ENCODE assay signal across 12 cellular contexts in the genomic region with DNA sequence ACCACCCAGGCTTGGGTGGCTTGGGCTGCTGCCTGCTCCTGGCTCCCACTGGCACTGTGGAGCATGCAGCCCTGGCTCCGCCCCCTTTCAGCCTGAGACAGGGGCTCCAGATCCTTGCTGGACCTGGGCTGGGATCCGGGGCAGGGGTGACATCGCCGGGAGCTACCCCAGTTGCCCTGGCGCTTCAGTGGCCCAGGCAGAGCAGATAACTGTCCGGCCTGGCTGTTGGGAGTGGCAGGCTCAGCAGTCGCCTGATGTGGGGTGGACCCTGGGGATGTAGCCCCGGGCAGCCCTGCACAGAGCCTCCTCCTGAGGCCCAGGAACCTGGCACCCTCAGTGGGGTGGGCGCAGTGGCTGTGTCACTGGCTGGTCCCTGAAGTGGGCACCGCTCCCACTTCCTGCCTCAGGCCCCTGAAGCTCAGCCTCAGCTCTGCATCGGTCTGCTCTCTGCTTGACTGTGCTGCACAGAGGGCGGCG. TPM values are rescaled to one million over a fixed set of nuclear protein-coding genes. Genes with fewer than 3 reads are reported as not detected.
DNase-seq lines count a peak whose midpoint lies in the region; ATAC-seq and TF ChIP-seq lines count a peak whose summit lies in the region.
"Had no signal": no experiment of that assay in that cellular context is flagged by ENCODE, and none has a peak within 500 bp of the region (broad histone marks: within the 10 kb centered on the region; RNA-seq: fewer than 3 reads in every experiment).

No MANE protein-coding gene starts in this region.

- intact Hi-C loops in Right ventricle myocardium inferior (cut with DNase I), result no loop called here
- intact Hi-C loops in dorsolateral prefrontal cortex (cut with DNase I), result no loop called here
- intact Hi-C loops in upper lobe of right lung (cut with DNase I), result no loop called here

- in situ Hi-C loops in ACHN (cut with HindIII; ENCODE audit: low pct_ligation_motif_present, low pct_unique_long_range_greater_than_20kb, low sequenced_read_pairs), result no loop called here

- H3K4me3 ChIP-seq in cardiac muscle cell (no peak overlapping the region), dorsolateral prefrontal cortex (peak overlapping the region in 1 of 59 donors; percentile 3), upper lobe of right lung (no peak overlapping the region)
- H3K4me3 ChIP-seq: GM23248, vagina had no signal

- no peaks in the 10 kb centered on the region for H3K36me3 ChIP-seq in cardiac muscle cell
- no peaks in the 10 kb centered on the region for H3K36me3 ChIP-seq in upper lobe of right lung
- H3K36me3 ChIP-seq: vagina had no signal

- no peak for ATAC-seq in Right ventricle myocardium inferior
- peak; percentile 31 for ATAC-seq in HG03045 (IDR thresholded peaks at IDR 0.05; ENCODE audit: unreplicated experiment)
- ATAC-seq in upper lobe of right lung, result peak; percentile 39
- ATAC-seq: left colon had no signal

- DNase-seq in cardiac muscle cell (ENCODE audit: low read depth in 1 of 2, low spot score in 1 of 2) (no peak), Right ventricle myocardium inferior (ENCODE audit: missing footprints) (no peak), dorsolateral prefrontal cortex (no peak), upper lobe of right lung (no peak), ACHN (no peak), NCI-H2107 treated with DMSO at 0.1 percent for 48 hours (lab: John Stamatoyannopoulos, UW; ENCODE audit: unreplicated experiment) (no peak), cerebellum (ENCODE audit: low spot score) (no peak)
- DNase-seq: GM23248, left colon, NCI-H2171 treated with DMSO at 0.1 percent for 48 hours had no signal

- H3K27ac ChIP-seq in cardiac muscle cell (peak overlapping the region; percentile 52), dorsolateral prefrontal cortex (peak overlapping the region in 38 of 59 donors; percentile 9 to 74 (median 54)), upper lobe of right lung (no peak overlapping the region)
- H3K27ac ChIP-seq: GM23248, vagina had no signal

- no peaks in the 10 kb centered on the region for H3K9me3 ChIP-seq in cardiac muscle cell (ENCODE audit: low read depth)
- H3K9me3 ChIP-seq in upper lobe of right lung, result no peaks in the 10 kb centered on the region
- H3K9me3 ChIP-seq: vagina had no signal

- H3K27me3 ChIP-seq in cardiac muscle cell, result no peaks in the 10 kb centered on the region
- H3K27me3 ChIP-seq in dorsolateral prefrontal cortex, result no peaks in the 10 kb centered on the region
- no peaks in the 10 kb centered on the region for H3K27me3 ChIP-seq in upper lobe of right lung
- H3K27me3 ChIP-seq: vagina had no signal

- H3K4me1 ChIP-seq in cardiac muscle cell (ENCODE audit: low read depth), result peaks cover 16% of the 10 kb centered on the region
- no peaks in the 10 kb centered on the region for H3K4me1 ChIP-seq in upper lobe of right lung
- H3K4me1 ChIP-seq: vagina had no signal

- TF ChIP-seq CTCF in cardiac muscle cell (IDR thresholded peaks at IDR 0.05; ENCODE audit: low read depth, low read length) (no peak), dorsolateral prefrontal cortex (IDR thresholded peaks at IDR 0.05 in 54 of 56, conservative IDR thresholded peaks at IDR 0.05 in 2 of 56; ENCODE audit: low read depth in 1 of 56, partially characterized antibody in 56 of 56) (no peak), upper lobe of right lung (IDR thresholded peaks at IDR 0.05) (no peak)

RNA-seq across cellular contexts. Expression of a gene that starts 57.9 kb away (rescaled TPM):
- 22.9 and 35.4 TPM in 2 replicates for total RNA-seq in cardiac muscle cell
- 17.4 and 30.0 TPM in 2 replicates for polyA plus RNA-seq in cardiac muscle cell
- total RNA-seq in Right ventricle myocardium inferior, result 15.7 TPM
- total RNA-seq in dorsolateral prefrontal cortex, result 100 to 1,000 TPM in 78 of 120 experiments, 10 to 100 TPM in 42; 73.3 to 174 (median 107) TPM
- total RNA-seq in upper lobe of right lung, result 31.8 TPM
- total RNA-seq in cerebellum, result 79.7 TPM
